ENCODE assay signal across 11 cellular contexts in the genomic region with DNA sequence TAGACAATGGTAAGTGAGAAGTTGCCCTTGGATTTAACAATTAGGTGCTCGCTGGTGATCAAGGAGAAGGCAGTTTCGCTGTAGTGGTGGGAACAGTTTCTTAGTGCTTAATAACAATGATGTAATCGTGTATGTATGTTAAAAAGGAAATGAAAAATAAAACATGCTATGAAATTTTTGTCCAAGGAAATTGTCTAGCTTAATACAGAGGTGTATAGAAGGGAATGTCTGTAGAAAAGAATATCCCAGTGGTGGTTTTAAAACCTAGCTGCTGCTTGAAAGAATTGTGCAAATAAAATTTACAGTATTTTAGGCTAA. TPM values are rescaled to one million over a fixed set of nuclear protein-coding genes. Genes with fewer than 3 reads are reported as not detected.
A peak's percentile ranks its signal among the peaks of the same experiment; 100 is the strongest.
DNase-seq lines count a peak whose midpoint lies in the region; ATAC-seq and TF ChIP-seq lines count a peak whose summit lies in the region.
"Had no signal": no experiment of that assay in that cellular context is flagged by ENCODE, and none has a peak within 500 bp of the region (broad histone marks: within the 10 kb centered on the region; RNA-seq: fewer than 3 reads in every experiment).

No MANE protein-coding gene starts in this region.

- H3K27me3 ChIP-seq in heart right ventricle (no peaks in the 10 kb centered on the region), lower lobe of right lung (ENCODE audit: low read depth) (no peaks in the 10 kb centered on the region), transverse colon (no peaks in the 10 kb centered on the region)

- intact Hi-C loops in heart right ventricle (cut with DNase I) = loop anchor here in 3 of 10 donors (2.0 to 10.0 kb wide), 2 partner anchors 52 kb away; partner anchors contain the start of gene SWAP70 (in 3 of the 3)
- intact Hi-C loops in Right ventricle myocardium superior (cut with DNase I) = no loop called here
- intact Hi-C loops in lower lobe of right lung (cut with DNase I) = no loop called here
- intact Hi-C loops in transverse colon (cut with DNase I; ENCODE audit: low total_unique reads) = no loop called here

- H3K4me3 ChIP-seq in heart right ventricle = no peak overlapping the region
- no peak overlapping the region for H3K4me3 ChIP-seq in lower lobe of right lung
- H3K4me3 ChIP-seq in transverse colon = no peak overlapping the region

- H3K27ac ChIP-seq in heart right ventricle (peak overlapping the region; percentile 36 to 91 (median 78)), lower lobe of right lung (peak overlapping the region; percentile 61), transverse colon (peak overlapping the region; percentile 18 to 55 (median 42))
- H3K27ac ChIP-seq: C4-2B had no signal

- TF ChIP-seq EP300 in transverse colon (IDR thresholded peaks at IDR 0.05; ENCODE audit: low read depth) = no peak

- DNase-seq in heart right ventricle (no peak), Right ventricle myocardium superior (no peak), lower lobe of right lung (no peak), transverse colon (no peak)
- DNase-seq in activated CD8-positive, alpha-beta T cell treated with anti-CD3 and anti-CD28 coated beads, Interleukin-2, amount 10 ng/mL, durations not matched to agents 7 days and 5 days = no peak
- no peak for DNase-seq in stimulated activated CD8-positive, alpha-beta memory T cell treated with anti-CD3 and anti-CD28 coated beads, Interleukin-4, amount 100 ng/mL, for 48 hours
- DNase-seq in NK-92 treated with Interleukin-12 subunit alpha and Interleukin-12 subunit beta, amount 100 ng/mL, for 24 hours (lab: John Stamatoyannopoulos, UW) = no peak
- DNase-seq: activated CD4-positive, CD25-positive, alpha-beta regulatory T cell; activated naive CD4-positive, alpha-beta T cell treated with anti-CD3 and anti-CD28 coated beads, Interleukin-2, amount 10 ng/mL, durations not matched to agents 7 days and 5 days had no signal

- peaks cover 21% of the 10 kb centered on the region for H3K4me1 Mint-ChIP-seq in activated CD8-positive, alpha-beta T cell treated with anti-CD3 and anti-CD28 coated beads, Interleukin-2, amount 10 ng/mL, durations not matched to agents 7 days and 5 days (ENCODE audit: low read depth)

- H3K4me3 Mint-ChIP-seq in activated CD8-positive, alpha-beta T cell treated with anti-CD3 and anti-CD28 coated beads, Interleukin-2, amount 10 ng/mL, durations not matched to agents 7 days and 5 days = no peak overlapping the region
- H3K4me3 Mint-ChIP-seq: activated naive CD4-positive, alpha-beta T cell treated with anti-CD3 and anti-CD28 coated beads, Interleukin-2, amount 10 ng/mL, durations not matched to agents 7 days and 5 days had no signal

- no peaks in the 10 kb centered on the region for H3K9me3 ChIP-seq in heart right ventricle
- no peaks in the 10 kb centered on the region for H3K9me3 ChIP-seq in lower lobe of right lung
- H3K9me3 ChIP-seq in transverse colon = no peaks in the 10 kb centered on the region

- TF ChIP-seq CTCF in heart right ventricle (IDR thresholded peaks at IDR 0.05) = no peak
- no peak for TF ChIP-seq CTCF in lower lobe of right lung (IDR thresholded peaks at IDR 0.05)
- no peak for TF ChIP-seq CTCF in transverse colon (IDR thresholded peaks at IDR 0.05)

- WGBS in heart right ventricle, 2 donors = 45 to 63% methylated on average over 3 of the region's 3 CpGs
- WGBS in transverse colon (ENCODE audit: low coverage in 1 of 2), 2 donors = 83 to 90% methylated on average over 3 of the region's 3 CpGs

- H3K36me3 Mint-ChIP-seq in activated CD8-positive, alpha-beta T cell treated with anti-CD3 and anti-CD28 coated beads, Interleukin-2, amount 10 ng/mL, durations not matched to agents 7 days and 5 days (ENCODE audit: low read depth) = peaks cover 15% of the 10 kb centered on the region

- H3K9me3 Mint-ChIP-seq in activated CD8-positive, alpha-beta T cell treated with anti-CD3 and anti-CD28 coated beads, Interleukin-2, amount 10 ng/mL, durations not matched to agents 7 days and 5 days (ENCODE audit: insufficient read depth) = no peaks in the 10 kb centered on the region

- TF ChIP-seq POLR2A in transverse colon (IDR thresholded peaks at IDR 0.05) = no peak

- in situ Hi-C loops in transverse colon (cut with MboI; ENCODE audit: low pct_ligation_motif_present in 1 of 4, low pct_unique_long_range_greater_than_20kb in 1 of 4, low sequenced_read_pairs in 3 of 4) = no loop called here

- H3K36me3 ChIP-seq in heart right ventricle (peaks cover 0 to 24% (median 0%) of the 10 kb centered on the region in 9 donors), lower lobe of right lung (peaks cover 7% of the 10 kb centered on the region), transverse colon (no peaks in the 10 kb centered on the region)

- CTCF ChIA-PET in activated CD8-positive, alpha-beta T cell treated with anti-CD3 and anti-CD28 coated beads, Interleukin-2, amount 10 ng/mL, durations not matched to agents 7 days and 5 days (lab: Charles Lee) = interaction anchor here (0.9 to 2.6 kb wide), 3 partner anchors 17 to 32 kb away, joined by 3 to 12 read pairs (median 3); no protein-coding TSS in a partner anchor

- peaks cover under 1% of the 10 kb centered on the region for H3K27me3 Mint-ChIP-seq in activated CD8-positive, alpha-beta T cell treated with anti-CD3 and anti-CD28 coated beads, Interleukin-2, amount 10 ng/mL, durations not matched to agents 7 days and 5 days (ENCODE audit: low read depth)
- H3K27me3 Mint-ChIP-seq: activated naive CD4-positive, alpha-beta T cell treated with anti-CD3 and anti-CD28 coated beads, Interleukin-2, amount 10 ng/mL, durations not matched to agents 7 days and 5 days had no signal

- H3K4me1 ChIP-seq in heart right ventricle = peaks cover 5 to 74% (median 52%) of the 10 kb centered on the region in 9 donors
- peaks cover 57% of the 10 kb centered on the region for H3K4me1 ChIP-seq in lower lobe of right lung
- H3K4me1 ChIP-seq in transverse colon = peaks cover 0 to 22% (median 8%) of the 10 kb centered on the region in 4 donors

- H3K27ac Mint-ChIP-seq in activated CD8-positive, alpha-beta T cell treated with anti-CD3 and anti-CD28 coated beads, Interleukin-2, amount 10 ng/mL, durations not matched to agents 7 days and 5 days = peak overlapping the region; percentile 2
- H3K27ac Mint-ChIP-seq: activated naive CD4-positive, alpha-beta T cell treated with anti-CD3 and anti-CD28 coated beads, Interleukin-2, amount 10 ng/mL, durations not matched to agents 7 days and 5 days had no signal

- POLR2A ChIA-PET in activated CD8-positive, alpha-beta T cell treated with anti-CD3 and anti-CD28 coated beads, Interleukin-2, amount 10 ng/mL, durations not matched to agents 7 days and 5 days (lab: Charles Lee) = interaction anchor here (1.5 kb wide), 1 partner anchor 353 kb away, joined by 3 read pairs; no protein-coding TSS in a partner anchor

- ATAC-seq in heart right ventricle (no peak), Right ventricle myocardium superior (ENCODE audit: poor library complexity) (no peak), lower lobe of right lung (no peak), HG03108 (IDR thresholded peaks at IDR 0.05; ENCODE audit: unreplicated experiment) (no peak)
- ATAC-seq in activated CD8-positive, alpha-beta T cell treated with anti-CD3 and anti-CD28 coated beads, Interleukin-2, amount 10 ng/mL, durations not matched to agents 7 days and 5 days = no peak

RNA-seq across cellular contexts. Expression of gene SWAP70, which starts 53.1 kb away (rescaled TPM):
- total RNA-seq in heart right ventricle = 10 to 100 TPM; 15.9 to 33.4 (median 20.8) TPM
- 1 to 10 TPM; 7.8 to 9.7 TPM for polyA plus RNA-seq in heart right ventricle
- 19.0 TPM for total RNA-seq in Right ventricle myocardium superior
- total RNA-seq in activated CD8-positive, alpha-beta T cell treated with anti-CD3 and anti-CD28 coated beads, Interleukin-2, amount 10 ng/mL, durations not matched to agents 7 days and 5 days = 10 to 100 TPM; 11.5 to 13.3 TPM
- 50.1 TPM for total RNA-seq in lower lobe of right lung
- 10 to 100 TPM; 18.8 to 52.5 (median 29.1) TPM for total RNA-seq in transverse colon
